In the genomic region with DNA sequence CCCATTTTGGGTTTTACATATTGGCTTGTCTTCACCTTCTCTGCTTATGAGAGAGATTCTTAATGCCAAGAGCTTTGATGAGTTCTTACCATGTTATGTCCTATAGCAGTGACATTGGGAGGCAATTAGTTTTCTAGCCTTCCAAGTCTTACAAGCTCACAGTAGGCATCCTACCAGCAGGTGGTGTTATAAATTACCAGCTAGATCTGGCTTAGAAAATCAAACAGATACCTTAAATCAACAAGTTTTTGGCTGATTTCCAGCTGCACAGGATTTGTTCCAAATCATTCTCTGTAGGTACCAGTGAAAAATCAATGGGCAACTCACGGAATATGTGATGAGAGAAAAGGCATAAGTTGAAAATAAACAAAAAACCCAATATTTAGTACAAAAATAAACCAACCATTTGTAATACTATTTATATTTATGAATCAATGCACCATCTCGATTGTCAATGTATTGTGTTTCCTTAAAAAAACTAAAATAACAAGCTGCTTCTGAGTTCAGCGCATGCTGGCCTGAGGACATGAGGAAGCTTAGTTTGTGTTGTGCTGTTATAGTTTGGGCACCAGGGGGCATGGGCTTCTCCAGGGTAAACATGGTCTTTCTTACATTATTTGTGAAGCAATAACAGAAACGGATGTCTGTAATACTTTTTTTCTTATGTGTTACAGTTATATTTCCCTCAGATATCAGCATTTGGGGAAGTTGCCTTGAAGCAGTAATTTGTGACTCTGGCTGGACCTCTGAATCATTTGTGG, we compare ENCODE assay signal across 9 cellular contexts. TPM values are rescaled to one million over a fixed set of nuclear protein-coding genes. Genes with fewer than 3 reads are reported as not detected.
DNase-seq lines count a peak whose midpoint lies in the region; TF ChIP-seq lines count a peak whose summit lies in the region.
"Had no signal": no experiment of that assay in that cellular context is flagged by ENCODE, and none has a peak within 500 bp of the region (broad histone marks: within the 10 kb centered on the region; RNA-seq: fewer than 3 reads in every experiment).

No MANE protein-coding gene starts in this region.

- no peaks in the 10 kb centered on the region for H4K20me1 ChIP-seq in H9 (ENCODE audit: control insufficient read depth, insufficient read depth, insufficient read length)

- no peak overlapping the region for H2AFZ ChIP-seq in H9 (ENCODE audit: low read length)

- no peak overlapping the region for H4K91ac ChIP-seq in H9 (ENCODE audit: insufficient read length, low read depth, low read length)

- no peak for TF ChIP-seq POLR2A in prostate gland (IDR thresholded peaks at IDR 0.05)

- H3K4me2 ChIP-seq in H9 (ENCODE audit: insufficient read depth, insufficient read length, low read length): no peak overlapping the region

- peaks cover 11 to 17% of the 10 kb centered on the region in 2 experiments for H3K4me1 Mint-ChIP-seq in H9

- no peak overlapping the region for H3K4ac ChIP-seq in H9 (ENCODE audit: low read depth, low read length)

- H3K27ac ChIP-seq in C4-2B (no peak overlapping the region), H9 (ENCODE audit: insufficient read length, low read depth, low read length) (no peak overlapping the region), dorsolateral prefrontal cortex (no peak overlapping the region), prostate gland (no peak overlapping the region)

- no peaks in the 10 kb centered on the region for H3K36me3 Mint-ChIP-seq in H9 (ENCODE audit: insufficient read depth in 1 of 3, low read depth in 3 of 3)

- H2BK12ac ChIP-seq in H9 (ENCODE audit: insufficient read length, low read depth, low read length): no peak overlapping the region

- no peak overlapping the region for H3K4me3 Mint-ChIP-seq in H9

- no peaks in the 10 kb centered on the region for H3K79me2 ChIP-seq in H9 (ENCODE audit: insufficient read depth, low read length)

- H4K8ac ChIP-seq in H9 (replicated peaks; ENCODE audit: insufficient read length, low read depth, low read length): no peak overlapping the region

- DNase-seq in H9: peak; percentile 36
- peak; percentile 24 for DNase-seq in NCI-H510A (lab: John Stamatoyannopoulos, UW)
- peak; percentile 25 for DNase-seq in choroid plexus epithelial cell (ENCODE audit: low read depth)
- no peak for DNase-seq in dorsolateral prefrontal cortex
- DNase-seq in activated CD4-positive, alpha-beta T cell treated with anti-CD3 and anti-CD28 coated beads, Interleukin-2, amount 50 U/mL, for 1 hour: no peak
- DNase-seq in prostate gland (ENCODE audit: low spot score): no peak
- DNase-seq in glomerular visceral epithelial cell (ENCODE audit: extremely low spot score): no peak
- DNase-seq: DND-41 had no signal

- no peak overlapping the region for H2BK120ac ChIP-seq in H9 (ENCODE audit: low read depth, low read length, poor library complexity, severe bottlenecking)

- H3K4me1 ChIP-seq in H9 (ENCODE audit: insufficient read depth, low read length) (peaks cover 5% of the 10 kb centered on the region; the same call in 1 of the 2 replicates), prostate gland (replicated peaks) (no peaks in the 10 kb centered on the region)

- no peak overlapping the region for H3K56ac ChIP-seq in H9 (ENCODE audit: insufficient read length, low read depth, low read length)

- no peak overlapping the region for H2BK15ac ChIP-seq in H9 (ENCODE audit: low read depth, low read length)

- H3K9me3 ChIP-seq in H9 (ENCODE audit: control insufficient read depth, low read depth, low read length) (no peaks in the 10 kb centered on the region), prostate gland (no peaks in the 10 kb centered on the region)

- H3K27me3 Mint-ChIP-seq in H9 (ENCODE audit: low read depth): peaks cover 1% of the 10 kb centered on the region; the same call in 1 of the 2 replicates

- H3K9me3 Mint-ChIP-seq in H9: no peaks in the 10 kb centered on the region

- no peak overlapping the region for H3T11ph ChIP-seq in H9 (ENCODE audit: low read length)

- no peak overlapping the region for H3K23ac ChIP-seq in H9 (ENCODE audit: insufficient read length, low read depth, low read length)

- H2BK5ac ChIP-seq in H9 (ENCODE audit: insufficient read length, low read length): no peak overlapping the region

- H2BK20ac ChIP-seq in H9 (ENCODE audit: low read depth, low read length, poor library complexity, severe bottlenecking): no peak overlapping the region

- no CpG with 5 or more reads among the region's 4 CpGs for WGBS in H9 (ENCODE audit: extremely low coverage, insufficient read length, low lambda C conversion rate)
- 65% methylated on average over 4 of the region's 4 CpGs for WGBS in prostate gland

- no peaks in the 10 kb centered on the region; the same call in 1 of the 2 replicates for H3K27me3 ChIP-seq in H9 (ENCODE audit: insufficient read depth, low read length)
- peaks cover 0 to 7% (median 0%) of the 10 kb centered on the region in 45 donors for H3K27me3 ChIP-seq in dorsolateral prefrontal cortex
- H3K27me3 ChIP-seq in prostate gland (replicated peaks; ENCODE audit: insufficient read depth): no peaks in the 10 kb centered on the region

- no peak overlapping the region for H4K5ac ChIP-seq in H9 (ENCODE audit: insufficient read length, low read depth, low read length)

- no peak overlapping the region for H2AK5ac ChIP-seq in H9 (ENCODE audit: insufficient read length, low read length)

- H3K36me3 ChIP-seq in prostate gland: no peaks in the 10 kb centered on the region

- no peak overlapping the region for H3K27ac Mint-ChIP-seq in H9

- H3K18ac ChIP-seq in H9 (ENCODE audit: insufficient read length, low read depth, low read length): no peak overlapping the region

- no peaks in the 10 kb centered on the region for H3K79me1 ChIP-seq in H9 (ENCODE audit: insufficient read depth, low read depth, low read length, poor library complexity, severe bottlenecking)

- no peak overlapping the region for H3K4me3 ChIP-seq in choroid plexus epithelial cell (ENCODE audit: low read depth, low read length)
- H3K4me3 ChIP-seq in dorsolateral prefrontal cortex: no peak overlapping the region
- no peak overlapping the region for H3K4me3 ChIP-seq in prostate gland

- H3K23me2 ChIP-seq in H9 (ENCODE audit: insufficient read length, low read depth, low read length, poor library complexity, severe bottlenecking): no peaks in the 10 kb centered on the region

- intact Hi-C loops in dorsolateral prefrontal cortex (cut with DNase I) (no loop called here), prostate gland (cut with DNase I) (no loop called here)

- TF ChIP-seq CTCF in C4-2B (conservative IDR thresholded peaks at IDR 0.05) (peak; percentile 57), H9 (conservative IDR thresholded peaks at IDR 0.05) (peak; percentile 69), choroid plexus epithelial cell (conservative IDR thresholded peaks at IDR 0.05; ENCODE audit: low read depth, low read length) (peak; percentile 39), dorsolateral prefrontal cortex (IDR thresholded peaks at IDR 0.05 in 54 of 56, conservative IDR thresholded peaks at IDR 0.05 in 2 of 56; ENCODE audit: low read depth in 1 of 56, partially characterized antibody in 56 of 56) (peak in 1 of 56 donors; percentile 12), prostate gland (IDR thresholded peaks at IDR 0.05) (no peak)

- H3K9ac ChIP-seq in H9 (ENCODE audit: extremely low read depth, insufficient read length, low read length): no peak overlapping the region

- no peak overlapping the region for H3K14ac ChIP-seq in H9 (ENCODE audit: insufficient read depth, low read length)

RNA-seq across cellular contexts. Expression of gene NXPH2, which starts 34.1 kb away (rescaled TPM):
- total RNA-seq in H9 (2021) (1.3 and 1.8 TPM in 2 replicates), dorsolateral prefrontal cortex (10 to 100 TPM in 7 of 120 experiments, 1 to 10 TPM in 111, under 1 TPM in 2; 0.63 to 14.3 (median 4.9) TPM), prostate gland (not detected)

Comparison
In these comparisons a context has a peak if more than half of its experiments do, and no peak if none do; other contexts are left out.
1. CTCF ChIP-seq: peak in C4-2B (single experiment), H9 (single experiment) and choroid plexus epithelial cell (single experiment); none in prostate gland (0 of 4).
2. DNase-seq: peak in H9 (single experiment), NCI-H510A (single experiment) and choroid plexus epithelial cell (single experiment); none in dorsolateral prefrontal cortex (0 of 10), activated CD4-positive, alpha-beta T cell treated with anti-CD3 and anti-CD28 coated beads, Interleukin-2, amount 50 U/mL, for 1 hour (single experiment), prostate gland (single experiment) and glomerular visceral epithelial cell (single experiment).